Comparison of ENCODE assay signal across 8 cellular contexts in genomic region chr2:231058761-231059550, GRCh38. TPM values are rescaled to one million over a fixed set of nuclear protein-coding genes. Genes with fewer than 3 reads are reported as not detected.
A peak's percentile ranks its signal among the peaks of the same experiment; 100 is the strongest.
DNase-seq lines count a peak whose midpoint lies in the region; ATAC-seq and TF ChIP-seq lines count a peak whose summit lies in the region.

No MANE protein-coding gene starts in this region.

- no peaks in the 10 kb centered on the region for H3K9me3 Mint-ChIP-seq in Caco-2 (ENCODE audit: unreplicated experiment)
- peaks cover 0 to 2% (median 0%) of the 10 kb centered on the region in 11 donors for H3K9me3 Mint-ChIP-seq in naive thymus-derived CD4-positive, alpha-beta T cell

- H3K4me3 ChIP-seq in Caco-2 (ENCODE audit: low read depth, low read length) (no peak overlapping the region), OCI-LY3 (ENCODE audit: low read length) (no peak overlapping the region)
- H3K4me3 ChIP-seq in naive thymus-derived CD4-positive, alpha-beta T cell (ENCODE audit: low read length), result no peak overlapping the region

- H2AFZ ChIP-seq in OCI-LY3 (ENCODE audit: low read depth, low read length), result no peak overlapping the region

- BruUV-seq in Caco-2 (replicated peaks; lab: Mats Ljungman, UMichigan), result no TSS peak

- H3K4me3 Mint-ChIP-seq in Caco-2 (ENCODE audit: unreplicated experiment), result peak overlapping the region; percentile 93
- H3K4me3 Mint-ChIP-seq in naive thymus-derived CD4-positive, alpha-beta T cell, result peak overlapping the region; percentile 66 to 99 (median 98)

- TF ChIP-seq CTCF in Caco-2 (IDR thresholded peaks at IDR 0.05; ENCODE audit: insufficient read depth in 1 of 2, low read depth in 1 of 2, low read length in 1 of 2, severe bottlenecking in 1 of 2, unreplicated experiment in 1 of 2) (no peak), OCI-LY3 (IDR thresholded peaks at IDR 0.05; ENCODE audit: low read depth, low read length) (no peak)

- H3K9me3 ChIP-seq in Caco-2, result no peaks in the 10 kb centered on the region
- no peaks in the 10 kb centered on the region for H3K9me3 ChIP-seq in OCI-LY3 (ENCODE audit: insufficient read depth, low read length)
- no peaks in the 10 kb centered on the region for H3K9me3 ChIP-seq in naive thymus-derived CD4-positive, alpha-beta T cell (ENCODE audit: control insufficient read depth in 2 of 3, low read length in 3 of 3)

- H3K36me3 ChIP-seq in Caco-2 (ENCODE audit: control insufficient read depth, insufficient read depth, low read length) (no peaks in the 10 kb centered on the region; the same call in 1 of the 2 replicates), OCI-LY3 (replicated peaks; ENCODE audit: low read depth, low read length) (peaks cover 9% of the 10 kb centered on the region)
- H3K36me3 ChIP-seq in naive thymus-derived CD4-positive, alpha-beta T cell (ENCODE audit: control insufficient read depth in 2 of 3, insufficient read depth in 3 of 3, low read length in 3 of 3), result peaks cover 0 to 34% (median 5%) of the 10 kb centered on the region in 3 experiments

- H3K27me3 ChIP-seq in Caco-2 (replicated peaks; ENCODE audit: control insufficient read depth, insufficient read depth, low read length), result no peaks in the 10 kb centered on the region
- no peaks in the 10 kb centered on the region for H3K27me3 ChIP-seq in OCI-LY3 (ENCODE audit: low read depth, low read length)
- H3K27me3 ChIP-seq in naive thymus-derived CD4-positive, alpha-beta T cell (ENCODE audit: control insufficient read depth in 2 of 2, insufficient read depth in 2 of 2, low read length in 2 of 2), result no peaks in the 10 kb centered on the region

- intact Hi-C loops in Caco-2 (cut with micrococcal nuclease; ENCODE audit: unreplicated experiment), result no loop called here
- intact Hi-C loops in naive thymus-derived CD4-positive, alpha-beta T cell (cut with micrococcal nuclease), result loop anchor here (5.0 to 10.0 kb wide), 8 partner anchors 154 to 1496 kb away; partner anchors contain the start of genes FBXO36 (in 2 of the 2), TRIP12 (in 2 of the 2), DIS3L2 (in 1 of the 2) and EIF4E2 (in 1 of the 2)

- H4K20me1 ChIP-seq in OCI-LY3 (ENCODE audit: insufficient read depth, low read length), result no peaks in the 10 kb centered on the region

- no peak overlapping the region for H3K27ac Mint-ChIP-seq in Caco-2 (ENCODE audit: unreplicated experiment)
- peak overlapping the region in 8 of 9 donors; percentile 6 to 100 (median 38) for H3K27ac Mint-ChIP-seq in naive thymus-derived CD4-positive, alpha-beta T cell

- H3K79me2 ChIP-seq in OCI-LY3 (ENCODE audit: low read length), result peaks cover 53% of the 10 kb centered on the region

- H3K4me1 ChIP-seq in Caco-2 (peaks cover 9% of the 10 kb centered on the region), OCI-LY3 (ENCODE audit: low read length) (peaks cover 15% of the 10 kb centered on the region)
- peaks cover 15 to 23% of the 10 kb centered on the region in 2 donors for H3K4me1 ChIP-seq in naive thymus-derived CD4-positive, alpha-beta T cell (ENCODE audit: control insufficient read depth in 2 of 2, insufficient read depth in 2 of 2, low read length in 2 of 2)

- peaks cover 12% of the 10 kb centered on the region for H3K4me1 Mint-ChIP-seq in Caco-2 (ENCODE audit: low read depth, unreplicated experiment)
- H3K4me1 Mint-ChIP-seq in naive thymus-derived CD4-positive, alpha-beta T cell, result peaks cover 30 to 54% (median 34%) of the 10 kb centered on the region in 7 donors

- H3K27ac ChIP-seq in OCI-LY3 (ENCODE audit: low read length), result no peak overlapping the region
- H3K27ac ChIP-seq in naive thymus-derived CD4-positive, alpha-beta T cell (ENCODE audit: low read depth, low read length), result no peak overlapping the region

- no peaks in the 10 kb centered on the region for H3K27me3 Mint-ChIP-seq in Caco-2 (ENCODE audit: insufficient read depth, unreplicated experiment)
- peaks cover 0 to 4% (median 3%) of the 10 kb centered on the region in 5 donors for H3K27me3 Mint-ChIP-seq in naive thymus-derived CD4-positive, alpha-beta T cell

- H3K4me2 ChIP-seq in OCI-LY3 (ENCODE audit: low read length), result peak overlapping the region; percentile 79; the same call in 1 of the 2 replicates

- H3K36me3 Mint-ChIP-seq in Caco-2 (ENCODE audit: insufficient read depth, unreplicated experiment), result peaks cover 36% of the 10 kb centered on the region
- H3K36me3 Mint-ChIP-seq in naive thymus-derived CD4-positive, alpha-beta T cell, result peaks cover 0 to 21% (median 9%) of the 10 kb centered on the region in 5 donors

- CTCF ChIA-PET in Caco-2 (lab: Charles Lee), result interaction anchor here (1.4 kb wide), 1 partner anchor 9 kb away, joined by 3 read pairs; no protein-coding TSS in a partner anchor
- CTCF ChIA-PET in naive thymus-derived CD4-positive, alpha-beta T cell (lab: Charles Lee), result interaction anchor here (0.5 kb wide), 1 partner anchor 24 kb away, joined by 4 read pairs; no protein-coding TSS in a partner anchor

- no peak for ATAC-seq in naive thymus-derived CD4-positive, alpha-beta T cell
- ATAC-seq in HG02870 (IDR thresholded peaks at IDR 0.05; ENCODE audit: unreplicated experiment), result no peak

- POLR2A ChIA-PET in Caco-2 (lab: Charles Lee), result interaction anchor here (0.6 to 0.7 kb wide), 2 partner anchors 8 to 52 kb away, joined by 3 to 5 read pairs; no protein-coding TSS in a partner anchor
- POLR2A ChIA-PET in naive thymus-derived CD4-positive, alpha-beta T cell (lab: Charles Lee), result interaction anchor here (0.6 to 1.3 kb wide), 2 partner anchors 20 to 405 kb away, joined by 3 to 6 read pairs; partner anchors contain the start of gene NCL

- no peak overlapping the region for H3K9ac ChIP-seq in OCI-LY3 (ENCODE audit: low read length)

- DNase-seq in Caco-2 (no peak), dermis microvascular lymphatic vessel endothelial cell (ENCODE audit: low read depth in 2 of 2) (peak; percentile 36 to 55), NCI-H1092 treated with DMSO at 0.1 percent for 48 hours (lab: John Stamatoyannopoulos, UW) (no peak), cerebellar cortex (ENCODE audit: low spot score) (no peak), AG20443 (ENCODE audit: low spot score) (no peak)
- no peak for DNase-seq in naive thymus-derived CD4-positive, alpha-beta T cell

RNA-seq across cellular contexts. Expression of gene PSMD1, which starts 2.3 kb away (rescaled TPM):
- total RNA-seq in Caco-2 (2022) (120 and 126 TPM in 2 replicates), dermis microvascular lymphatic vessel endothelial cell (128 and 142 TPM in 2 replicates)
- total RNA-seq in naive thymus-derived CD4-positive, alpha-beta T cell, result 100 to 1,000 TPM in 1 of 5 experiments, 10 to 100 TPM in 4; 30.3 to 121 (median 40.1) TPM
- 10 to 100 TPM; 58.2 to 63.3 TPM for polyA plus RNA-seq in naive thymus-derived CD4-positive, alpha-beta T cell

RNA-seq across cellular contexts. Expression of gene C2orf72, which starts 21.6 kb away (rescaled TPM):
- total RNA-seq in Caco-2 (2022), result 90.5 and 105 TPM in 2 replicates
- total RNA-seq in dermis microvascular lymphatic vessel endothelial cell, result not detected in 2 replicates
- total RNA-seq in naive thymus-derived CD4-positive, alpha-beta T cell, result under 1 TPM in 1 of 5 experiments, not detected in 4; 0.60 TPM
- polyA plus RNA-seq in naive thymus-derived CD4-positive, alpha-beta T cell, result not detected

Comparison
In these comparisons a context has a peak if more than half of its experiments do, and no peak if none do; other contexts are left out.
1. DNase-seq: peak in dermis microvascular lymphatic vessel endothelial cell (2 of 2); none in Caco-2 (0 of 2), naive thymus-derived CD4-positive, alpha-beta T cell (0 of 9), NCI-H1092 treated with DMSO at 0.1 percent for 48 hours (single experiment), cerebellar cortex (single experiment) and AG20443 (single experiment).
2. RNA of gene C2orf72, which starts 21.6 kb away (total RNA-seq): 90.5 to 105 TPM in Caco-2; not detected in dermis microvascular lymphatic vessel endothelial cell and 0.60 TPM in naive thymus-derived CD4-positive, alpha-beta T cell; every median in the first group is over 10 times any median in the second.